14 cellular contexts compared by ENCODE assay signal in genomic region chr22:27534720-27535125, GRCh38.
DNase-seq lines count a peak whose midpoint lies in the region; ATAC-seq and TF ChIP-seq lines count a peak whose summit lies in the region.
"Had no signal": no experiment of that assay in that cellular context is flagged by ENCODE, and none has a peak within 500 bp of the region (broad histone marks: within the 10 kb centered on the region; RNA-seq: fewer than 3 reads in every experiment).

No MANE protein-coding gene starts in this region.

- H3K36me3 ChIP-seq in left ventricle myocardium inferior: no peaks in the 10 kb centered on the region
- H3K36me3 ChIP-seq: heart left ventricle had no signal

- no peak for DNase-seq in left cardiac atrium
- DNase-seq in left ventricle myocardium inferior: no peak
- DNase-seq in astrocyte of the hippocampus (ENCODE audit: low read depth, low spot score): peak; percentile 40
- peak; percentile 65 for DNase-seq in islet precursor cell
- DNase-seq in activated naive CD4-positive, alpha-beta T cell treated with anti-CD3 and anti-CD28 coated beads, Interleukin-2, amount 50 U/mL, for 16 hours: no peak
- no peak for DNase-seq in NCI-H1417 (lab: John Stamatoyannopoulos, UW)
- DNase-seq in NCI-H82 (lab: John Stamatoyannopoulos, UW): no peak
- DNase-seq: activated gamma-delta T cell, caudate nucleus, heart left ventricle, NCI-H69 had no signal

- H3K27me3 ChIP-seq in left ventricle myocardium inferior (ENCODE audit: low read depth): peaks cover 79% of the 10 kb centered on the region

- peak; percentile 17 to 43 for ATAC-seq in left cardiac atrium
- no peak for ATAC-seq in esophagus mucosa
- ATAC-seq: heart left ventricle had no signal

- H3K9me3 ChIP-seq in left ventricle myocardium inferior (replicated peaks): peaks cover 12% of the 10 kb centered on the region
- H3K9me3 ChIP-seq: Caco-2 had no signal

- intact Hi-C loops in left cardiac atrium (cut with DNase I): no loop called here
- intact Hi-C loops in left ventricle myocardium inferior (cut with micrococcal nuclease): no loop called here

- H3K4me1 ChIP-seq in left ventricle myocardium inferior: peaks cover 13% of the 10 kb centered on the region

- H3K4me3 ChIP-seq in left ventricle myocardium inferior: no peak overlapping the region
- H3K4me3 ChIP-seq: heart left ventricle had no signal

- TF ChIP-seq CTCF in left ventricle myocardium inferior (IDR thresholded peaks at IDR 0.05; ENCODE audit: borderline replicate concordance): no peak

- no peak overlapping the region for H3K27ac ChIP-seq in left ventricle myocardium inferior (replicated peaks)
- H3K27ac ChIP-seq: heart left ventricle, KMS-11 had no signal

Comparison
In these comparisons a context has a peak if more than half of its experiments do, and no peak if none do; other contexts are left out.
1. DNase-seq: peak in astrocyte of the hippocampus (single experiment) and islet precursor cell (single experiment); none in left cardiac atrium (single experiment), left ventricle myocardium inferior (single experiment), activated naive CD4-positive, alpha-beta T cell treated with anti-CD3 and anti-CD28 coated beads, Interleukin-2, amount 50 U/mL, for 16 hours (single experiment), NCI-H1417 (0 of 3) and NCI-H82 (single experiment).